Comparison of ENCODE assay signal across 8 cellular contexts in the genomic region with DNA sequence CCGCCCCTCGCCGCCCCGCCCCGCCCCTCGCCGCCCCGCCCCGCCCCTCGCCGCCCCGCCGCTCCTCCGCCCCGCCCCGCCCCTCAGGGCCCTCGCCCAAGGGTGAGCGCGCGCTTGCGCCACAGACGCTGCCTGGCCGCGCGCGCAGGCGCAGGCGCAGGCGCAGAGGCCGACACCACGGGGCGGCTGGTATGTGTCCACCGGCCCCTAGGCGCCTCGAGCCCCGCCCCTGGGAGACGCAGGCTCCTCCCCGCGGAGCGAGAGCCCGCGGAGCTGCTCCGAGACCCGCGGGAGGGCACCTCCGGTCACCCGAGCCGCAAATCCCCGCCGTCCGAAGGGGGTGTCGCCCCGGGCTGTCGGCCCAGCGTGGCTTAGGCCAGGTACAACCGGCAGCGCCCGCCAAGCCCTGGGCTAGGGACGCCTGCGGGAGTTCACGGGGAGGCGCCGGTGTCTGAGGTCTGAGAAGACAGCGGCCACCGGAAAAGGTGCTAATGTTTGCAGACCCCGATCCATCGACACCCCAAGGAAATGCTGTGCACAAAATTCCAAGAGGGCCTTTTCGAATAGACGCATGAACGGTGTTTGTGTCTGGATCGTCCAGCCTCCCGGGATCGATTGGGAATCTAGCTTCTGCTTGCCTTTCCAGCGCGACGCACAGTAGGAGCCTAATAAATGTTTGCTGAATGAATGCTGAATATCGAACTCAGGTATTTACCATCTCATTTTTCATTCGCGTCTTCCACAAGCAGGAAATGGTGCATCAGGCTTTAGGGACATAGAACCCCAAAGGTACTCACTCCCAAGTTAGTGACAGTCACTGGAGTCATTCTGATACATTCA. TPM values are rescaled to one million over a fixed set of nuclear protein-coding genes. Genes with fewer than 3 reads are reported as not detected.
DNase-seq lines count a peak whose midpoint lies in the region; ATAC-seq, FAIRE-seq and TF ChIP-seq lines count a peak whose summit lies in the region.

No MANE protein-coding gene starts in this region.

- peaks cover 1% of the 10 kb centered on the region for H3K36me3 ChIP-seq in bronchial epithelial cell (ENCODE audit: control insufficient read depth, insufficient read depth, low read length)
- peaks cover 0 to 16% (median 3%) of the 10 kb centered on the region in 6 donors for H3K36me3 ChIP-seq in spleen

- no peak for TF ChIP-seq POLR2A in spleen (IDR thresholded peaks at IDR 0.05)

- H3K4me1 Mint-ChIP-seq in WTC11 = peaks cover 13% of the 10 kb centered on the region

- DNase-seq in A172 (ENCODE audit: low spot score) = peak; percentile 78
- DNase-seq in NCI-H2196 (lab: John Stamatoyannopoulos, UW; ENCODE audit: unreplicated experiment) = peak; percentile 88
- peak; percentile 77 for DNase-seq in WTC11 (ENCODE audit: low spot score)
- peak; percentile 58 for DNase-seq in bronchial epithelial cell (ENCODE audit: low read depth)
- DNase-seq in iris pigment epithelial cell (ENCODE audit: low read depth) = peak; percentile 82
- peak; percentile 97 for DNase-seq in spleen

- H3K36me3 Mint-ChIP-seq in WTC11 = peaks cover 5% of the 10 kb centered on the region

- H3K4me3 ChIP-seq in bronchial epithelial cell (ENCODE audit: low read depth, low read length) (peak overlapping the region; percentile 64), spleen (peak overlapping the region; percentile 39 to 94 (median 55))

- POLR2A ChIA-PET in WTC11 (lab: Charles Lee) = no interaction called here

- no peaks in the 10 kb centered on the region for H3K9me3 Mint-ChIP-seq in WTC11

- H3K27ac Mint-ChIP-seq in WTC11 = no peak overlapping the region

- intact Hi-C loops in spleen (cut with DNase I; ENCODE audit: low total_unique reads) = no loop called here

- H3K27ac ChIP-seq in spleen = peak overlapping the region in 6 of 8 donors; percentile 63 to 84 (median 79)

- H3K4me1 ChIP-seq in spleen = peaks cover 6 to 48% (median 35%) of the 10 kb centered on the region in 6 donors

- H3K9me3 ChIP-seq in spleen = no peaks in the 10 kb centered on the region

- H3K27me3 ChIP-seq in bronchial epithelial cell (ENCODE audit: control insufficient read depth, insufficient read depth, low read length) = no peaks in the 10 kb centered on the region
- peaks cover 0 to 2% (median 0%) of the 10 kb centered on the region in 7 donors for H3K27me3 ChIP-seq in spleen (replicated peaks in 1 of 7)

- H3K27me3 Mint-ChIP-seq in WTC11 (ENCODE audit: low read depth) = peaks cover 4% of the 10 kb centered on the region

- 0 to 38% (median 1%) methylated on average over 4 to 63 of the region's 79 CpGs for WGBS in spleen, 5 donors

- no peak for TF ChIP-seq CTCF in WTC11 (IDR thresholded peaks at IDR 0.05)
- TF ChIP-seq CTCF in bronchial epithelial cell (IDR thresholded peaks at IDR 0.05; ENCODE audit: insufficient read depth, low read length, severe bottlenecking) = no peak
- TF ChIP-seq CTCF in spleen (IDR thresholded peaks at IDR 0.05 in 8 of 11, conservative IDR thresholded peaks at IDR 0.05 in 3 of 11) = peak in 2 of 11 experiments; percentile 6 to 17

- FAIRE-seq in bronchial epithelial cell (lab: Jason Lieb, UNC) = no peak

- peak overlapping the region; percentile 69 for H3K4me3 Mint-ChIP-seq in WTC11

- CTCF ChIA-PET in WTC11 (lab: Charles Lee) = interaction anchor here (0.6 to 3.2 kb wide), 13 partner anchors 10 to 139 kb away, joined by 3 to 16 read pairs (median 5); no protein-coding TSS in a partner anchor

- peak; percentile 76 for ATAC-seq in GM18520 (IDR thresholded peaks at IDR 0.05; ENCODE audit: unreplicated experiment)
- ATAC-seq in HG03066 (IDR thresholded peaks at IDR 0.05; ENCODE audit: low read depth, unreplicated experiment) = peak; percentile 70
- ATAC-seq in WTC11 = peak; percentile 92

TF ChIP-seq in WTC11, 78 proteins besides CTCF, POLR2A, EP300 and RAD21 (continues in another document):
- TF ChIP-seq, protein P1, sequence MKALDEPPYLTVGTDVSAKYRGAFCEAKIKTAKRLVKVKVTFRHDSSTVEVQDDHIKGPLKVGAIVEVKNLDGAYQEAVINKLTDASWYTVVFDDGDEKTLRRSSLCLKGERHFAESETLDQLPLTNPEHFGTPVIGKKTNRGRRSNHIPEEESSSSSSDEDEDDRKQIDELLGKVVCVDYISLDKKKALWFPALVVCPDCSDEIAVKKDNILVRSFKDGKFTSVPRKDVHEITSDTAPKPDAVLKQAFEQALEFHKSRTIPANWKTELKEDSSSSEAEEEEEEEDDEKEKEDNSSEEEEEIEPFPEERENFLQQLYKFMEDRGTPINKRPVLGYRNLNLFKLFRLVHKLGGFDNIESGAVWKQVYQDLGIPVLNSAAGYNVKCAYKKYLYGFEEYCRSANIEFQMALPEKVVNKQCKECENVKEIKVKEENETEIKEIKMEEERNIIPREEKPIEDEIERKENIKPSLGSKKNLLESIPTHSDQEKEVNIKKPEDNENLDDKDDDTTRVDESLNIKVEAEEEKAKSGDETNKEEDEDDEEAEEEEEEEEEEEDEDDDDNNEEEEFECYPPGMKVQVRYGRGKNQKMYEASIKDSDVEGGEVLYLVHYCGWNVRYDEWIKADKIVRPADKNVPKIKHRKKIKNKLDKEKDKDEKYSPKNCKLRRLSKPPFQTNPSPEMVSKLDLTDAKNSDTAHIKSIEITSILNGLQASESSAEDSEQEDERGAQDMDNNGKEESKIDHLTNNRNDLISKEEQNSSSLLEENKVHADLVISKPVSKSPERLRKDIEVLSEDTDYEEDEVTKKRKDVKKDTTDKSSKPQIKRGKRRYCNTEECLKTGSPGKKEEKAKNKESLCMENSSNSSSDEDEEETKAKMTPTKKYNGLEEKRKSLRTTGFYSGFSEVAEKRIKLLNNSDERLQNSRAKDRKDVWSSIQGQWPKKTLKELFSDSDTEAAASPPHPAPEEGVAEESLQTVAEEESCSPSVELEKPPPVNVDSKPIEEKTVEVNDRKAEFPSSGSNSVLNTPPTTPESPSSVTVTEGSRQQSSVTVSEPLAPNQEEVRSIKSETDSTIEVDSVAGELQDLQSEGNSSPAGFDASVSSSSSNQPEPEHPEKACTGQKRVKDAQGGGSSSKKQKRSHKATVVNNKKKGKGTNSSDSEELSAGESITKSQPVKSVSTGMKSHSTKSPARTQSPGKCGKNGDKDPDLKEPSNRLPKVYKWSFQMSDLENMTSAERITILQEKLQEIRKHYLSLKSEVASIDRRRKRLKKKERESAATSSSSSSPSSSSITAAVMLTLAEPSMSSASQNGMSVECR (CRISPR knock-in tag; IDR thresholded peaks at IDR 0.05; ENCODE audit: borderline replicate concordance) = no peak
- TF ChIP-seq GTF2I (CRISPR knock-in tag; conservative IDR thresholded peaks at IDR 0.05) (no peak), RELA (CRISPR knock-in tag; IDR thresholded peaks at IDR 0.05; ENCODE audit: borderline replicate concordance) (no peak), ZBTB43 (CRISPR knock-in tag; IDR thresholded peaks at IDR 0.05) (no peak), ZNF423 (CRISPR knock-in tag; IDR thresholded peaks at IDR 0.05) (no peak), FOXK1 (CRISPR knock-in tag; IDR thresholded peaks at IDR 0.05) (no peak)
- TF ChIP-seq, protein P2, sequence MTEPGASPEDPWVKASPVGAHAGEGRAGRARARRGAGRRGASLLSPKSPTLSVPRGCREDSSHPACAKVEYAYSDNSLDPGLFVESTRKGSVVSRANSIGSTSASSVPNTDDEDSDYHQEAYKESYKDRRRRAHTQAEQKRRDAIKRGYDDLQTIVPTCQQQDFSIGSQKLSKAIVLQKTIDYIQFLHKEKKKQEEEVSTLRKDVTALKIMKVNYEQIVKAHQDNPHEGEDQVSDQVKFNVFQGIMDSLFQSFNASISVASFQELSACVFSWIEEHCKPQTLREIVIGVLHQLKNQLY (CRISPR knock-in tag; IDR thresholded peaks at IDR 0.05) = no peak
- TF ChIP-seq, protein P3, sequence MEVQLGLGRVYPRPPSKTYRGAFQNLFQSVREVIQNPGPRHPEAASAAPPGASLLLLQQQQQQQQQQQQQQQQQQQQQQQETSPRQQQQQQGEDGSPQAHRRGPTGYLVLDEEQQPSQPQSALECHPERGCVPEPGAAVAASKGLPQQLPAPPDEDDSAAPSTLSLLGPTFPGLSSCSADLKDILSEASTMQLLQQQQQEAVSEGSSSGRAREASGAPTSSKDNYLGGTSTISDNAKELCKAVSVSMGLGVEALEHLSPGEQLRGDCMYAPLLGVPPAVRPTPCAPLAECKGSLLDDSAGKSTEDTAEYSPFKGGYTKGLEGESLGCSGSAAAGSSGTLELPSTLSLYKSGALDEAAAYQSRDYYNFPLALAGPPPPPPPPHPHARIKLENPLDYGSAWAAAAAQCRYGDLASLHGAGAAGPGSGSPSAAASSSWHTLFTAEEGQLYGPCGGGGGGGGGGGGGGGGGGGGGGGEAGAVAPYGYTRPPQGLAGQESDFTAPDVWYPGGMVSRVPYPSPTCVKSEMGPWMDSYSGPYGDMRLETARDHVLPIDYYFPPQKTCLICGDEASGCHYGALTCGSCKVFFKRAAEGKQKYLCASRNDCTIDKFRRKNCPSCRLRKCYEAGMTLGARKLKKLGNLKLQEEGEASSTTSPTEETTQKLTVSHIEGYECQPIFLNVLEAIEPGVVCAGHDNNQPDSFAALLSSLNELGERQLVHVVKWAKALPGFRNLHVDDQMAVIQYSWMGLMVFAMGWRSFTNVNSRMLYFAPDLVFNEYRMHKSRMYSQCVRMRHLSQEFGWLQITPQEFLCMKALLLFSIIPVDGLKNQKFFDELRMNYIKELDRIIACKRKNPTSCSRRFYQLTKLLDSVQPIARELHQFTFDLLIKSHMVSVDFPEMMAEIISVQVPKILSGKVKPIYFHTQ (CRISPR knock-in tag; IDR thresholded peaks at IDR 0.05) = no peak

RNA-seq across cellular contexts. Expression of gene CCNQ, which starts 0.5 kb away (rescaled TPM):
- 74.2 and 87.9 TPM in 2 replicates for total RNA-seq in A172 (2014; rRNA removed; shearing (Covaris generic))
- 15.2 to 17.4 TPM (median 15.4 TPM) in 3 replicates for total RNA-seq in WTC11 (2021)
- total RNA-seq in bronchial epithelial cell = 37.1 and 53.4 TPM in 2 replicates
- total RNA-seq in spleen = 10 to 100 TPM; 17.5 to 32.0 (median 21.7) TPM
- 10 to 100 TPM; 58.6 to 67.3 (median 59.6) TPM for polyA plus RNA-seq in spleen

RNA-seq across cellular contexts. Expression of gene DUSP9, which starts 47.6 kb away (rescaled TPM):
- total RNA-seq in A172 (2014; rRNA removed; shearing (Covaris generic)) = 9.0 and 9.3 TPM in 2 replicates
- total RNA-seq in WTC11 (2021) = 2.5 to 2.8 TPM (median 2.5 TPM) in 3 replicates
- total RNA-seq in bronchial epithelial cell = 0.77 and 1.3 TPM in 2 replicates
- under 1 TPM in 1 of 7 donors, not detected in 6; 0.17 TPM for total RNA-seq in spleen
- polyA plus RNA-seq in spleen = under 1 TPM in 1 of 3 donors, not detected in 2; 0.09 TPM

Comparison
In these comparisons a context has a peak if more than half of its experiments do, and no peak if none do; other contexts are left out.
1. Peak in every context shown above with its lines: DNase-seq, ATAC-seq, H3K4me3 ChIP-seq and H3K27ac ChIP-seq.